3 cellular contexts compared by ENCODE assay signal in genomic region chr2:167450364-167450763, GRCh38.
"Had no signal": no experiment of that assay in that cellular context is flagged by ENCODE, and none has a peak within 500 bp of the region (broad histone marks: within the 10 kb centered on the region; RNA-seq: fewer than 3 reads in every experiment).

No MANE protein-coding gene starts in this region.

- ATAC-seq: GM12878 had no signal

- DNase-seq: GDM1, GF-D8 had no signal

- H3K4me3 ChIP-seq: GM12878 had no signal
